In the genomic region with DNA sequence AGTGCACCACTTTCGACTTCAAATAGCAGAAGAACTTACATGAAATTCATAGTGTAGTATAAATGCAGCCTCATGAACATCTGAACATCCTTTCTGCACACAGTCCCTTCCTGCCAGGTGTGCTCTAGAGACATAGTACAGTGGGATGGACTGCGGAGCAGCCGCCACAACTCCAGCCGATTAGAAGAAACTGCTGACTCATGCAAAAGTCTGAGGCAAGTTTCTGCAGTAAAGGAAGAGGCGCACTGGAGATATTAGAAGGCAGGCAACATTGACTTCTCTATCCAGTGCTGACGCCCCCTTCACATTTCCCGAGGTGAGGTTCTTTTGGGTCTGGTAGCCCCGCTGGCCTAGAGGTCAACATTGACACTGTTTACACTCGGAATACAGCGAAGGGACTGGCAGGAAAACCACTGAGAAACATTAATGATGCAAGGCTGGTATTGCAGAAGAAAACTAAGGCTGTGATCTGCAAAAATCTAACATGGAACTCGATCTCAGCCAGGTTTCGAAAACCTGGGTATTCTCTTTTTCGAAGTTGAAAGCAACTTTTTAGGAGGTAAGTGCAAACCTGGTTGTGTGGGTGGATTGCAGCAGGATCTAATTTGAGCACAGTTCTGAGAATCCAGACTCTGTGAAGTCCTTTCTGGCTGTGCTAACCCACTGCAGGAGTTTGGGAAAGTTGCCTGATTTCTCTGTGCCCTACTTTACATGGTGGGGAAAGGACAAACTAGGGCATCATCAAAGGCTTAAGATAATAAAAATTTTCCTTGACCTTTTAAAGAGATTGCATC, we compare ENCODE assay signal across 15 cellular contexts.
DNase-seq lines count a peak whose midpoint lies in the region; ATAC-seq, FAIRE-seq and TF ChIP-seq lines count a peak whose summit lies in the region.
"Had no signal": no experiment of that assay in that cellular context is flagged by ENCODE, and none has a peak within 500 bp of the region (broad histone marks: within the 10 kb centered on the region; RNA-seq: fewer than 3 reads in every experiment).

No MANE protein-coding gene starts in this region.

- peak overlapping the region; percentile 73 for H3K4me2 ChIP-seq in K562 (ENCODE audit: insufficient read depth, low read length)

- H4K20me1 ChIP-seq in K562 (replicated peaks; ENCODE audit: control insufficient read depth, insufficient read depth, low read length): no peaks in the 10 kb centered on the region

- no peaks in the 10 kb centered on the region for H3K9me3 Mint-ChIP-seq in activated CD4-positive, alpha-beta T cell treated with anti-CD3 and anti-CD28 coated beads for 36 hours (ENCODE audit: low read depth)
- H3K9me3 Mint-ChIP-seq: mesothelial cell of epicardium had no signal

- FAIRE-seq in K562 (lab: Jason Lieb, UNC): peak; percentile 83
- FAIRE-seq: endometrium had no signal

- H3K4me1 Mint-ChIP-seq in activated CD4-positive, alpha-beta T cell treated with anti-CD3 and anti-CD28 coated beads for 36 hours: peaks cover 23% of the 10 kb centered on the region

- H3K4me3 ChIP-seq in K562: 0 out of 2 replicates have a peak overlapping the region, but pooled peaks have one; percentile 4
- H3K4me3 ChIP-seq: MG63, transverse colon had no signal

- CTCF ChIA-PET in activated CD4-positive, alpha-beta T cell treated with anti-CD3 and anti-CD28 coated beads for 36 hours (lab: Charles Lee): no interaction called here
- CTCF ChIA-PET in K562 (lab: Yijun Ruan, JAX; ENCODE audit: low intra/inter-chr PET ratio): no interaction called here

- peak; percentile 53; the same call in 1 of the 2 replicates for TF ChIP-seq EP300 in K562 (IDR thresholded peaks at IDR 0.05; ENCODE audit: low read length)

- H2AFZ ChIP-seq in K562 (ENCODE audit: low read depth, low read length): peak overlapping the region; percentile 87

- POLR2A ChIA-PET in activated CD4-positive, alpha-beta T cell treated with anti-CD3 and anti-CD28 coated beads for 36 hours (lab: Charles Lee): no interaction called here
- POLR2A ChIA-PET in K562 (lab: Yijun Ruan, JAX): no interaction called here

- H3K4me3 Mint-ChIP-seq in activated CD4-positive, alpha-beta T cell treated with anti-CD3 and anti-CD28 coated beads for 36 hours: peak overlapping the region; percentile 37
- H3K4me3 Mint-ChIP-seq: mesothelial cell of epicardium had no signal

- H3K9me3 ChIP-seq in K562 (replicated peaks; ENCODE audit: control insufficient read depth, insufficient read depth, low read depth, low read length): no peaks in the 10 kb centered on the region
- H3K9me3 ChIP-seq: MG63, transverse colon had no signal

- no peaks in the 10 kb centered on the region for H3K36me3 ChIP-seq in K562 (ENCODE audit: control insufficient read depth, insufficient read depth, low read length)
- H3K36me3 ChIP-seq: MG63, transverse colon had no signal

- intact Hi-C loops in activated CD4-positive, alpha-beta T cell treated with anti-CD3 and anti-CD28 coated beads for 36 hours (cut with DNase I, micrococcal nuclease): no loop called here
- intact Hi-C loops in K562 (cut with micrococcal nuclease): no loop called here

- in situ Hi-C loops in K562 (cut with MboI): no loop called here

- peak in 1 of 2 experiments; percentile 22; a peak in 1 of 4 replicates for TF ChIP-seq RAD21 in K562 (CRISPR knock-in tag; conservative IDR thresholded peaks at IDR 0.05 in 1 of 2, IDR thresholded peaks at IDR 0.05 in 1 of 2)

- peak overlapping the region; percentile 42 for H3K27ac Mint-ChIP-seq in activated CD4-positive, alpha-beta T cell treated with anti-CD3 and anti-CD28 coated beads for 36 hours
- H3K27ac Mint-ChIP-seq: mesothelial cell of epicardium had no signal

- no peaks in the 10 kb centered on the region for H3K79me2 ChIP-seq in K562 (ENCODE audit: control insufficient read depth, insufficient read depth, low read length)

- peak overlapping the region; percentile 40 to 64; a peak in 3 of 4 replicates for H3K9ac ChIP-seq in K562 (ENCODE audit: insufficient read depth in 1 of 2, low read depth in 2 of 2, low read length in 2 of 2)

- ATAC-seq in activated CD4-positive, alpha-beta T cell treated with anti-CD3 and anti-CD28 coated beads for 36 hours: peak; percentile 65
- ATAC-seq in K562 (peak; percentile 87), HG03280 (IDR thresholded peaks at IDR 0.05; ENCODE audit: unreplicated experiment) (no peak)

- TF ChIP-seq CTCF in K562 (IDR thresholded peaks at IDR 0.05 in 2 of 3, conservative IDR thresholded peaks at IDR 0.05 in 1 of 3; ENCODE audit: insufficient read depth in 2 of 3, low read depth in 1 of 3, low read length in 3 of 3): no peak

- H3K27me3 Mint-ChIP-seq in activated CD4-positive, alpha-beta T cell treated with anti-CD3 and anti-CD28 coated beads for 36 hours: peaks cover 2% of the 10 kb centered on the region

- H3K27ac ChIP-seq in K562 (ENCODE audit: extremely low read depth, low read depth, low read length): peak overlapping the region; percentile 55
- H3K27ac ChIP-seq: transverse colon had no signal

- no peaks in the 10 kb centered on the region for H3K27me3 ChIP-seq in K562 (ENCODE audit: control insufficient read depth in 2 of 2, insufficient read depth in 2 of 2, low read length in 2 of 2)
- H3K27me3 ChIP-seq: MG63, transverse colon had no signal

- WGBS in K562 (ENCODE audit: insufficient coverage, low coverage, missing lambda C conversion rate): 2% methylated on average over 13 of the region's 13 CpGs

- peak; percentile 13 for DNase-seq in activated CD4-positive, alpha-beta T cell treated with anti-CD3 and anti-CD28 coated beads for 36 hours
- DNase-seq in activated CD4-positive, alpha-beta T cell treated with anti-CD3 and anti-CD28 coated beads, Interleukin-2, amount 50 U/mL, for 1 hour: no peak
- DNase-seq in NOMO-1 treated with DMSO at 0.1 percent for 48 hours (lab: John Stamatoyannopoulos, UW; ENCODE audit: unreplicated experiment) (peak; percentile 44), K562 (ENCODE audit: extremely low read depth in 1 of 4, low spot score in 3 of 4) (peak; percentile 69 to 80 (median 72)), occipital lobe (lab: John Stamatoyannopoulos, UW) (peak; percentile 12), NCI-H2171 (lab: John Stamatoyannopoulos, UW) (no peak)
- no peak for DNase-seq in central memory CD4-positive, alpha-beta T cell
- DNase-seq: aorta, EL, MG63, NCI-H446, transverse colon had no signal

- BruUV-seq in K562 (replicated peaks; lab: Mats Ljungman, UMichigan): no TSS peak

- no peak for TF ChIP-seq POLR2A in K562 (conservative IDR thresholded peaks at IDR 0.05)

- H3K4me1 ChIP-seq in K562 (replicated peaks in 1 of 2; ENCODE audit: control insufficient read depth in 2 of 2, insufficient read depth in 2 of 2, low read length in 2 of 2): peaks cover 22 to 39% of the 10 kb centered on the region in 2 experiments; a peak in 4 of 5 replicates

- no peaks in the 10 kb centered on the region for H3K36me3 Mint-ChIP-seq in activated CD4-positive, alpha-beta T cell treated with anti-CD3 and anti-CD28 coated beads for 36 hours (ENCODE audit: low read depth)
- H3K36me3 Mint-ChIP-seq: mesothelial cell of epicardium had no signal

- H3K9me1 ChIP-seq in K562 (ENCODE audit: control insufficient read depth, insufficient read depth, low read length): no peaks in the 10 kb centered on the region

TF ChIP-seq in K562, 482 proteins besides CTCF, POLR2A, EP300 and RAD21 (continues in another document):
- TF ChIP-seq SIRT6 (IDR thresholded peaks at IDR 0.05; ENCODE audit: low read depth, low read length) (no peak), KDM5B (IDR thresholded peaks at IDR 0.05; ENCODE audit: insufficient replicate concordance, low read depth, low read length) (no peak), ZNF408 (CRISPR knock-in tag; IDR thresholded peaks at IDR 0.05; ENCODE audit: low read depth) (no peak), HNRNPK (IDR thresholded peaks at IDR 0.05; ENCODE audit: low read depth, low read length, poor library complexity, severe bottlenecking) (no peak), TEAD1 (CRISPR knock-in tag; IDR thresholded peaks at IDR 0.05) (no peak), TAF7 (tag; IDR thresholded peaks at IDR 0.05) (peak; percentile 36; the same call in 1 of the 2 replicates), GATAD2A (IDR thresholded peaks at IDR 0.05) (no peak)
- TF ChIP-seq, protein P1, sequence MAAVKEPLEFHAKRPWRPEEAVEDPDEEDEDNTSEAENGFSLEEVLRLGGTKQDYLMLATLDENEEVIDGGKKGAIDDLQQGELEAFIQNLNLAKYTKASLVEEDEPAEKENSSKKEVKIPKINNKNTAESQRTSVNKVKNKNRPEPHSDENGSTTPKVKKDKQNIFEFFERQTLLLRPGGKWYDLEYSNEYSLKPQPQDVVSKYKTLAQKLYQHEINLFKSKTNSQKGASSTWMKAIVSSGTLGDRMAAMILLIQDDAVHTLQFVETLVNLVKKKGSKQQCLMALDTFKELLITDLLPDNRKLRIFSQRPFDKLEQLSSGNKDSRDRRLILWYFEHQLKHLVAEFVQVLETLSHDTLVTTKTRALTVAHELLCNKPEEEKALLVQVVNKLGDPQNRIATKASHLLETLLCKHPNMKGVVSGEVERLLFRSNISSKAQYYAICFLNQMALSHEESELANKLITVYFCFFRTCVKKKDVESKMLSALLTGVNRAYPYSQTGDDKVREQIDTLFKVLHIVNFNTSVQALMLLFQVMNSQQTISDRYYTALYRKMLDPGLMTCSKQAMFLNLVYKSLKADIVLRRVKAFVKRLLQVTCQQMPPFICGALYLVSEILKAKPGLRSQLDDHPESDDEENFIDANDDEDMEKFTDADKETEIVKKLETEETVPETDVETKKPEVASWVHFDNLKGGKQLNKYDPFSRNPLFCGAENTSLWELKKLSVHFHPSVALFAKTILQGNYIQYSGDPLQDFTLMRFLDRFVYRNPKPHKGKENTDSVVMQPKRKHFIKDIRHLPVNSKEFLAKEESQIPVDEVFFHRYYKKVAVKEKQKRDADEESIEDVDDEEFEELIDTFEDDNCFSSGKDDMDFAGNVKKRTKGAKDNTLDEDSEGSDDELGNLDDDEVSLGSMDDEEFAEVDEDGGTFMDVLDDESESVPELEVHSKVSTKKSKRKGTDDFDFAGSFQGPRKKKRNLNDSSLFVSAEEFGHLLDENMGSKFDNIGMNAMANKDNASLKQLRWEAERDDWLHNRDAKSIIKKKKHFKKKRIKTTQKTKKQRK (IDR thresholded peaks at IDR 0.05; ENCODE audit: borderline replicate concordance, low read depth, low read length): no peak

Comparison
In these comparisons a context has a peak if more than half of its experiments do, and no peak if none do; other contexts are left out.
1. DNase-seq: peak in activated CD4-positive, alpha-beta T cell treated with anti-CD3 and anti-CD28 coated beads for 36 hours (single experiment), NOMO-1 treated with DMSO at 0.1 percent for 48 hours (single experiment), K562 (4 of 4) and occipital lobe (single experiment); none in activated CD4-positive, alpha-beta T cell treated with anti-CD3 and anti-CD28 coated beads, Interleukin-2, amount 50 U/mL, for 1 hour (single experiment), central memory CD4-positive, alpha-beta T cell (single experiment) and NCI-H2171 (single experiment).